ENCODE assay signal across 7 cellular contexts in genomic region chr16:67665598-67665997, GRCh38. TPM values are rescaled to one million over a fixed set of nuclear protein-coding genes. Genes with fewer than 3 reads are reported as not detected.
DNase-seq lines count a peak whose midpoint lies in the region; ATAC-seq and TF ChIP-seq lines count a peak whose summit lies in the region.
"Had no signal": no experiment of that assay in that cellular context is flagged by ENCODE, and none has a peak within 500 bp of the region (broad histone marks: within the 10 kb centered on the region; RNA-seq: fewer than 3 reads in every experiment).

No MANE protein-coding gene starts in this region.

- peak overlapping the region; percentile 3 to 92 (median 67) for H3K4me3 Mint-ChIP-seq in naive thymus-derived CD8-positive, alpha-beta T cell

- peak overlapping the region; percentile 6 to 7 for H3K27ac Mint-ChIP-seq in activated naive CD4-positive, alpha-beta T cell treated with anti-CD3 and anti-CD28 coated beads, Interleukin-2, amount 50 U/mL, for 72 hours
- peak overlapping the region in 8 of 10 donors; percentile 6 to 81 (median 72) for H3K27ac Mint-ChIP-seq in naive thymus-derived CD8-positive, alpha-beta T cell

- H3K4me1 Mint-ChIP-seq in naive thymus-derived CD8-positive, alpha-beta T cell = peaks cover 10 to 40% (median 31%) of the 10 kb centered on the region in 4 donors

- H3K4me3 ChIP-seq in GM08714 (ENCODE audit: low read length) (peak overlapping the region; percentile 76; the same call in 1 of the 2 replicates), mucosa of descending colon (no peak overlapping the region)
- H3K4me3 ChIP-seq: SK-N-MC had no signal

- intact Hi-C loops in mucosa of descending colon (cut with DNase I, micrococcal nuclease) = loop anchor here in 1 of 2 donors (10.0 kb wide), 1 partner anchor 121 kb away; no protein-coding TSS in a partner anchor

- POLR2A ChIA-PET in naive thymus-derived CD8-positive, alpha-beta T cell (lab: Charles Lee) = interaction anchor here (1.2 to 6.6 kb wide), 7 partner anchors 20 to 144 kb away, joined by 3 to 41 read pairs (median 12); partner anchors contain the start of genes CARMIL2, CTCF and RIPOR1

- no peak for ATAC-seq in activated naive CD4-positive, alpha-beta T cell treated with anti-CD3 and anti-CD28 coated beads, Interleukin-2, amount 50 U/mL, for 72 hours
- no peak for ATAC-seq in naive thymus-derived CD8-positive, alpha-beta T cell
- ATAC-seq in mucosa of descending colon = no peak

- no peaks in the 10 kb centered on the region for H3K36me3 ChIP-seq in mucosa of descending colon (ENCODE audit: low read depth)

- no peaks in the 10 kb centered on the region for H3K9me3 Mint-ChIP-seq in activated naive CD4-positive, alpha-beta T cell treated with anti-CD3 and anti-CD28 coated beads, Interleukin-2, amount 50 U/mL, for 72 hours
- no peaks in the 10 kb centered on the region for H3K9me3 Mint-ChIP-seq in naive thymus-derived CD8-positive, alpha-beta T cell

- no peak for TF ChIP-seq CTCF in mucosa of descending colon (IDR thresholded peaks at IDR 0.05)

- peaks cover 16% of the 10 kb centered on the region for H3K4me1 ChIP-seq in mucosa of descending colon (ENCODE audit: low read depth)

- no peaks in the 10 kb centered on the region for H3K9me3 ChIP-seq in mucosa of descending colon

- TF ChIP-seq POLR2A in erythroblast (IDR thresholded peaks at IDR 0.05; ENCODE audit: low read length) = no peak

- H3K36me3 Mint-ChIP-seq in activated naive CD4-positive, alpha-beta T cell treated with anti-CD3 and anti-CD28 coated beads, Interleukin-2, amount 50 U/mL, for 72 hours = no peaks in the 10 kb centered on the region
- H3K36me3 Mint-ChIP-seq in naive thymus-derived CD8-positive, alpha-beta T cell = no peaks in the 10 kb centered on the region

- no peaks in the 10 kb centered on the region for H3K27me3 Mint-ChIP-seq in naive thymus-derived CD8-positive, alpha-beta T cell

- no peak for DNase-seq in activated naive CD4-positive, alpha-beta T cell treated with anti-CD3 and anti-CD28 coated beads, Interleukin-2, amount 50 U/mL, for 72 hours (ENCODE audit: low spot score in 2 of 2)
- DNase-seq in naive thymus-derived CD8-positive, alpha-beta T cell = no peak
- DNase-seq in mucosa of descending colon = no peak
- DNase-seq in SIG-M5 (lab: John Stamatoyannopoulos, UW) = no peak
- no peak for DNase-seq in erythroblast (lab: John Stamatoyannopoulos, UW)

RNA-seq across cellular contexts. Expression of gene ENKD1, which starts 1.0 kb away (rescaled TPM):
- total RNA-seq in activated naive CD4-positive, alpha-beta T cell treated with anti-CD3 and anti-CD28 coated beads, Interleukin-2, amount 50 U/mL, for 72 hours = 10 to 100 TPM in 1 of 2 donors, 1 to 10 TPM in 1; 2.4 to 11.0 TPM
- total RNA-seq in naive thymus-derived CD8-positive, alpha-beta T cell = 1 to 10 TPM; 7.5 to 8.4 TPM
- 1 to 10 TPM; 1.5 to 2.8 (median 1.6) TPM for polyA plus RNA-seq in naive thymus-derived CD8-positive, alpha-beta T cell
- 10 to 100 TPM in 1 of 3 donors, 1 to 10 TPM in 2; 8.5 to 23.3 (median 9.0) TPM for total RNA-seq in mucosa of descending colon

RNA-seq across cellular contexts. Expression of gene C16orf86, which starts 1.0 kb away (rescaled TPM):
- 1 to 10 TPM; 2.0 to 2.1 TPM for total RNA-seq in activated naive CD4-positive, alpha-beta T cell treated with anti-CD3 and anti-CD28 coated beads, Interleukin-2, amount 50 U/mL, for 72 hours
- total RNA-seq in naive thymus-derived CD8-positive, alpha-beta T cell = 1 to 10 TPM; 4.7 to 6.1 TPM
- 1 to 10 TPM; 4.3 to 5.1 (median 4.3) TPM for polyA plus RNA-seq in naive thymus-derived CD8-positive, alpha-beta T cell
- 1 to 10 TPM in 2 of 3 donors, under 1 TPM in 1; 0.67 to 6.8 (median 1.2) TPM for total RNA-seq in mucosa of descending colon

RNA-seq across cellular contexts. Expression of gene PARD6A, which starts 4.8 kb away (rescaled TPM):
- total RNA-seq in activated naive CD4-positive, alpha-beta T cell treated with anti-CD3 and anti-CD28 coated beads, Interleukin-2, amount 50 U/mL, for 72 hours = 10 to 100 TPM; 10.8 to 17.6 TPM
- total RNA-seq in naive thymus-derived CD8-positive, alpha-beta T cell = 1 to 10 TPM; 4.3 to 6.0 TPM
- 10 to 100 TPM; 10.6 to 13.3 (median 11.2) TPM for polyA plus RNA-seq in naive thymus-derived CD8-positive, alpha-beta T cell
- 1 to 10 TPM; 2.3 to 9.1 (median 3.7) TPM for total RNA-seq in mucosa of descending colon

RNA-seq across cellular contexts. Expression of gene ACD, which starts 5.5 kb away (rescaled TPM):
- 10 to 100 TPM; 54.0 to 58.0 TPM for total RNA-seq in activated naive CD4-positive, alpha-beta T cell treated with anti-CD3 and anti-CD28 coated beads, Interleukin-2, amount 50 U/mL, for 72 hours
- 10 to 100 TPM; 41.8 to 46.6 TPM for total RNA-seq in naive thymus-derived CD8-positive, alpha-beta T cell
- 10 to 100 TPM; 24.6 to 38.1 (median 28.2) TPM for polyA plus RNA-seq in naive thymus-derived CD8-positive, alpha-beta T cell
- 10 to 100 TPM in 2 of 3 donors, 1 to 10 TPM in 1; 8.9 to 17.1 (median 11.5) TPM for total RNA-seq in mucosa of descending colon

RNA-seq across cellular contexts. Expression of gene CARMIL2, which starts 20.7 kb away (rescaled TPM):
- 100 to 1,000 TPM; 133 to 180 TPM for total RNA-seq in activated naive CD4-positive, alpha-beta T cell treated with anti-CD3 and anti-CD28 coated beads, Interleukin-2, amount 50 U/mL, for 72 hours
- total RNA-seq in naive thymus-derived CD8-positive, alpha-beta T cell = 100 to 1,000 TPM; 184 to 189 TPM
- 10 to 100 TPM; 12.8 to 28.7 (median 13.3) TPM for polyA plus RNA-seq in naive thymus-derived CD8-positive, alpha-beta T cell
- 1 to 10 TPM; 1.8 to 4.9 (median 4.2) TPM for total RNA-seq in mucosa of descending colon
